ENCODE assay signal across 8 cellular contexts in genomic region chr15:90400759-90401314, GRCh38. TPM values are rescaled to one million over a fixed set of nuclear protein-coding genes. Genes with fewer than 3 reads are reported as not detected.
DNase-seq lines count a peak whose midpoint lies in the region; ATAC-seq lines count a peak whose summit lies in the region.

No MANE protein-coding gene starts in this region.

- H4K8ac ChIP-seq in mesendoderm (ENCODE audit: low read depth, low read length) = no peak overlapping the region

- H4K20me1 ChIP-seq in BLaER1 treated with 17β-estradiol and CSF1 and Interleukin-3, amounts not matched to agents 10 nM and 100 nM = peaks cover under 1 to 99% (median 40%) of the 10 kb centered on the region in 11 experiments; a peak in 20 of 22 replicates

- H3K9me3 ChIP-seq in BLaER1 treated with 17β-estradiol and CSF1 and Interleukin-3, amounts not matched to agents 10 nM and 100 nM (replicated peaks in 1 of 11) = peaks cover 0 to 9% (median 1%) of the 10 kb centered on the region in 11 experiments; a peak in 9 of 22 replicates

- H3K79me2 ChIP-seq in mesendoderm (ENCODE audit: control insufficient read depth, insufficient read depth, low read length) = peaks cover 57% of the 10 kb centered on the region

- H3K36me3 ChIP-seq in BLaER1 treated with 17β-estradiol and CSF1 and Interleukin-3, amounts not matched to agents 10 nM and 100 nM = peaks cover 12 to 48% (median 24%) of the 10 kb centered on the region in 11 experiments; a peak in 19 of 22 replicates
- H3K36me3 ChIP-seq in mesendoderm (ENCODE audit: control insufficient read depth, insufficient read depth, low read length) = no peaks in the 10 kb centered on the region

- peak overlapping the region in 8 of 10 experiments; percentile 2 to 57 (median 40); a peak in 13 of 20 replicates for H3K4me3 ChIP-seq in BLaER1 treated with 17β-estradiol and CSF1 and Interleukin-3, amounts not matched to agents 10 nM and 100 nM
- no peak overlapping the region for H3K4me3 ChIP-seq in mesendoderm (ENCODE audit: low read length)

- H2BK5ac ChIP-seq in mesendoderm (ENCODE audit: low read length) = no peak overlapping the region

- ATAC-seq in HG03342 (IDR thresholded peaks at IDR 0.05; ENCODE audit: unreplicated experiment) = peak; percentile 99
- peak; percentile 100 for ATAC-seq in stimulated activated naive CD8-positive, alpha-beta T cell treated with anti-CD3 and anti-CD28 coated beads, Interleukin-15, Interleukin-2, amounts not matched to agents 100 U/mL and 50 U/mL, for 24 hours

- peak overlapping the region; percentile 55 to 90 (median 74); a peak in 21 of 22 replicates for H3K9ac ChIP-seq in BLaER1 treated with 17β-estradiol and CSF1 and Interleukin-3, amounts not matched to agents 10 nM and 100 nM
- H3K9ac ChIP-seq in mesendoderm (ENCODE audit: low read length) = no peak overlapping the region

- no peak overlapping the region for H2AK5ac ChIP-seq in mesendoderm (ENCODE audit: low read length)

- peaks cover 6% of the 10 kb centered on the region for H3K79me1 ChIP-seq in mesendoderm (ENCODE audit: low read length)

- DNase-seq in GM19240 (ENCODE audit: insufficient read length, low spot score) = peak; percentile 80
- DNase-seq in NCI-H345 treated with DMSO at 0.1 percent for 48 hours (lab: John Stamatoyannopoulos, UW; ENCODE audit: unreplicated experiment) = peak; percentile 34
- peak; percentile 48 to 55 for DNase-seq in activated CD4-positive, alpha-beta T cell treated with anti-CD3 and anti-CD28 coated beads for 4 hours
- peak; percentile 39 for DNase-seq in effector CD8-positive, alpha-beta T cell (lab: John Stamatoyannopoulos, UW)
- DNase-seq in mesendoderm = peak; percentile 99
- peak; percentile 54 for DNase-seq in stimulated activated naive CD8-positive, alpha-beta T cell treated with anti-CD3 and anti-CD28 coated beads, Interleukin-15, Interleukin-2, amounts not matched to agents 100 U/mL and 50 U/mL, for 24 hours

- WGBS in mesendoderm (ENCODE audit: extremely low coverage, insufficient coverage, low lambda C conversion rate) = no CpG with 5 or more reads among the region's 7 CpGs

- peak overlapping the region; percentile 69 to 99 (median 90) for H3K27ac ChIP-seq in BLaER1 treated with 17β-estradiol and CSF1 and Interleukin-3, amounts not matched to agents 10 nM and 100 nM
- peak overlapping the region; percentile 66 for H3K27ac ChIP-seq in mesendoderm (ENCODE audit: low read depth, low read length)

- H3K4me1 ChIP-seq in BLaER1 treated with 17β-estradiol and CSF1 and Interleukin-3, amounts not matched to agents 10 nM and 100 nM = peaks cover 54 to 98% (median 73%) of the 10 kb centered on the region in 10 experiments
- peaks cover 14% of the 10 kb centered on the region for H3K4me1 ChIP-seq in mesendoderm (ENCODE audit: control insufficient read depth, low read depth, low read length)

- peak overlapping the region; percentile 60 to 99 (median 87) for H3K4me2 ChIP-seq in BLaER1 treated with 17β-estradiol and CSF1 and Interleukin-3, amounts not matched to agents 10 nM and 100 nM
- H3K4me2 ChIP-seq in mesendoderm (ENCODE audit: low read length) = peak overlapping the region; percentile 43

- no peak overlapping the region for H3K23ac ChIP-seq in mesendoderm (ENCODE audit: low read length)

- H2BK120ac ChIP-seq in mesendoderm (ENCODE audit: low read depth, low read length) = peak overlapping the region; percentile 64

- no peak overlapping the region for H3K4ac ChIP-seq in mesendoderm (ENCODE audit: low read depth, low read length)

- H4K5ac ChIP-seq in mesendoderm (ENCODE audit: low read length) = no peak overlapping the region

- H3K56ac ChIP-seq in mesendoderm (ENCODE audit: low read length) = peak overlapping the region; percentile 37

- H2BK15ac ChIP-seq in mesendoderm (replicated peaks; ENCODE audit: low read depth) = no peak overlapping the region

- H3K18ac ChIP-seq in mesendoderm (ENCODE audit: low read length) = peak overlapping the region; percentile 87

- no peaks in the 10 kb centered on the region for H3K27me3 ChIP-seq in BLaER1 treated with 17β-estradiol and CSF1 and Interleukin-3, amounts not matched to agents 10 nM and 100 nM
- H3K27me3 ChIP-seq in mesendoderm (ENCODE audit: insufficient read depth, low read length, poor library complexity) = no peaks in the 10 kb centered on the region

RNA-seq across cellular contexts. Expression of gene IQGAP1, which starts 12.8 kb away (rescaled TPM):
- polyA plus RNA-seq in mesendoderm (2013, experiment 1 of 2) = 126 TPM
- polyA plus RNA-seq in mesendoderm (2013, experiment 2 of 2) = 136 TPM

RNA-seq across cellular contexts. Expression of gene ZNF774, which starts 48.8 kb away (rescaled TPM):
- 0.90 TPM for polyA plus RNA-seq in mesendoderm (2013, experiment 1 of 2)
- 1.0 TPM for polyA plus RNA-seq in mesendoderm (2013, experiment 2 of 2)

Comparison
In these comparisons a context has a peak if more than half of its experiments do, and no peak if none do; other contexts are left out.
1. DNase-seq: peak in every context shown above with its lines; median percentile 99 in mesendoderm; 80 in GM19240; 54 in stimulated activated naive CD8-positive, alpha-beta T cell treated with anti-CD3 and anti-CD28 coated beads, Interleukin-15, Interleukin-2, amounts not matched to agents 100 U/mL and 50 U/mL, for 24 hours; 52 in activated CD4-positive, alpha-beta T cell treated with anti-CD3 and anti-CD28 coated beads for 4 hours; 39 in effector CD8-positive, alpha-beta T cell; 34 in NCI-H345 treated with DMSO at 0.1 percent for 48 hours.